In the genomic region with DNA sequence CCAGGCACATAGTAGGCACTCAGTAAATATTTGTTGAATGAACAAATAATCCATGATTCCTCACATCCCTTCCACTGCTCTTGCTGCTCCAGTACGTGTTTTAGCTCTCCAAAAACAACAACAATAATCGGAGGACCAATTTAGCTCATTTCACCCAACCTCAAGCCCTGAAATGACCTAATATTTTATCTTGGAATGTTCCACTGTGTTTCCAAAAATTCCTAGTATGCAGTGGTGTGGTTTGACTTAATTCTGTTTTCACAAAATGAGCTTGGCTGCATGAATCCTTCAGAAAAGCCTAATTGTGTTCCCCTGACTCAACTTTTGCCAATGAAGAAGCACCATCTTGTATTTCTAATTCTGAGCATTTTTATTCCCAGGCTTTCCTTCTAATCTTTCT, we compare ENCODE assay signal across 20 cellular contexts.
A peak's percentile ranks its signal among the peaks of the same experiment; 100 is the strongest.
DNase-seq lines count a peak whose midpoint lies in the region; ATAC-seq, FAIRE-seq and TF ChIP-seq lines count a peak whose summit lies in the region.
"Had no signal": no experiment of that assay in that cellular context is flagged by ENCODE, and none has a peak within 500 bp of the region (broad histone marks: within the 10 kb centered on the region; RNA-seq: fewer than 3 reads in every experiment).

No MANE protein-coding gene starts in this region.

- peaks cover 6% of the 10 kb centered on the region for H3K9me3 Mint-ChIP-seq in astrocyte (ENCODE audit: unreplicated experiment)
- H3K9me3 Mint-ChIP-seq: natural killer cell treated with Interleukin-12 subunit alpha and Interleukin-12 subunit beta and Interleukin-15 and Interleukin-18, amount 100 ng/mL, for 72 hours had no signal

- TF ChIP-seq EP300 in HepG2 (IDR thresholded peaks at IDR 0.05; ENCODE audit: low read depth in 2 of 2, low read length in 2 of 2) (no peak), HepG2 (CRISPR knock-in tag; IDR thresholded peaks at IDR 0.05; ENCODE audit: borderline replicate concordance) (no peak)

- intact Hi-C loops in HepG2 (cut with micrococcal nuclease; ENCODE audit: unreplicated experiment), result no loop called here
- intact Hi-C loops in left cardiac atrium (cut with DNase I), result no loop called here
- intact Hi-C loops in OCI-LY7 (cut with micrococcal nuclease; ENCODE audit: unreplicated experiment), result no loop called here

- H3K79me2 ChIP-seq in HepG2 (ENCODE audit: insufficient read depth, low read length) (no peaks in the 10 kb centered on the region), astrocyte (ENCODE audit: insufficient read depth, low read length) (no peaks in the 10 kb centered on the region), OCI-LY7 (ENCODE audit: insufficient read depth, low read depth, low read length) (no peaks in the 10 kb centered on the region)

- no peaks in the 10 kb centered on the region for H3K4me1 ChIP-seq in liver (ENCODE audit: control insufficient read depth in 4 of 4, insufficient read depth in 4 of 4, low read length in 3 of 4)
- no peaks in the 10 kb centered on the region for H3K4me1 ChIP-seq in HepG2 (ENCODE audit: insufficient read depth, low read length)
- peaks cover 22% of the 10 kb centered on the region for H3K4me1 ChIP-seq in astrocyte (ENCODE audit: insufficient read depth, low read length)
- H3K4me1 ChIP-seq in OCI-LY7 (ENCODE audit: insufficient read depth, low read length, poor library complexity, severe bottlenecking), result no peaks in the 10 kb centered on the region

- no peak overlapping the region for H3K27ac ChIP-seq in liver (ENCODE audit: low read depth in 1 of 2, low read length in 2 of 2)
- no peak overlapping the region for H3K27ac ChIP-seq in HepG2 (ENCODE audit: extremely low read length, insufficient read depth, low read length)
- H3K27ac ChIP-seq in astrocyte (ENCODE audit: low read depth, low read length), result peak overlapping the region; percentile 83
- no peak overlapping the region for H3K27ac ChIP-seq in OCI-LY7 (ENCODE audit: low read depth, low read length, poor library complexity, severe bottlenecking)
- H3K27ac ChIP-seq: suprapubic skin had no signal

- no peaks in the 10 kb centered on the region for H3K36me3 Mint-ChIP-seq in astrocyte (ENCODE audit: low read depth, unreplicated experiment)
- H3K36me3 Mint-ChIP-seq: natural killer cell treated with Interleukin-12 subunit alpha and Interleukin-12 subunit beta and Interleukin-15 and Interleukin-18, amount 100 ng/mL, for 72 hours had no signal

- H3K27ac Mint-ChIP-seq in astrocyte (ENCODE audit: unreplicated experiment), result no peak overlapping the region
- H3K27ac Mint-ChIP-seq: natural killer cell treated with Interleukin-12 subunit alpha and Interleukin-12 subunit beta and Interleukin-15 and Interleukin-18, amount 100 ng/mL, for 72 hours had no signal

- H3K4me3 ChIP-seq in liver (ENCODE audit: low read depth in 1 of 3, low read length in 3 of 3) (no peak overlapping the region), HepG2 (replicated peaks in 1 of 3; ENCODE audit: insufficient read depth in 1 of 3, low read depth in 2 of 3, low read length in 3 of 3) (no peak overlapping the region), astrocyte (ENCODE audit: insufficient read depth, low read depth, low read length) (no peak overlapping the region), OCI-LY7 (ENCODE audit: low read depth, low read length, poor library complexity, severe bottlenecking) (no peak overlapping the region)
- H3K4me3 ChIP-seq: suprapubic skin had no signal

- ATAC-seq in HepG2, result no peak
- ATAC-seq in left cardiac atrium, result peak; percentile 72 to 88
- no peak for ATAC-seq in HG03354 (IDR thresholded peaks at IDR 0.05; ENCODE audit: poor library complexity, severe bottlenecking, unreplicated experiment)
- ATAC-seq: natural killer cell treated with Interleukin-12 subunit alpha and Interleukin-12 subunit beta and Interleukin-15 and Interleukin-18, amount 100 ng/mL, for 72 hours had no signal

- in situ Hi-C loops in HepG2 (cut with HindIII; ENCODE audit: extremely low pct_ligation_motif_present, low pct_unique_long_range_greater_than_20kb), result no loop called here

- 75% methylated on average over 2 of the region's 2 CpGs for WGBS in liver
- WGBS in HepG2 (ENCODE audit: low lambda C conversion rate), result 30% methylated on average over 2 of the region's 2 CpGs

- TF ChIP-seq CTCF in liver (IDR thresholded peaks at IDR 0.05; ENCODE audit: low read depth, low read length, missing input control), result no peak
- no peak for TF ChIP-seq CTCF in HepG2 (CRISPR knock-in tag; IDR thresholded peaks at IDR 0.05)
- no peak for TF ChIP-seq CTCF in astrocyte (IDR thresholded peaks at IDR 0.05; ENCODE audit: insufficient read depth, low read depth, low read length)
- no peak for TF ChIP-seq CTCF in OCI-LY7 (conservative IDR thresholded peaks at IDR 0.05; ENCODE audit: low read length)

- FAIRE-seq in HepG2 (lab: Jason Lieb, UNC) (no peak), astrocyte (lab: Jason Lieb, UNC) (peak; percentile 66)
- FAIRE-seq: A204.1, GM19239 had no signal

- POLR2A ChIA-PET in HepG2 (lab: Yijun Ruan, JAX), result no interaction called here
- POLR2A ChIA-PET in OCI-LY7 (lab: Charles Lee), result no interaction called here

- H3K9me3 ChIP-seq in liver (ENCODE audit: control insufficient read depth in 4 of 4, low read length in 3 of 4) (no peaks in the 10 kb centered on the region), HepG2 (ENCODE audit: low read length) (no peaks in the 10 kb centered on the region), astrocyte (ENCODE audit: insufficient read depth, low read depth, low read length) (no peaks in the 10 kb centered on the region), OCI-LY7 (ENCODE audit: low read length) (no peaks in the 10 kb centered on the region)
- H3K9me3 ChIP-seq: suprapubic skin had no signal

- no peak for TF ChIP-seq RAD21 in liver (IDR thresholded peaks at IDR 0.05)
- TF ChIP-seq RAD21 in HepG2 (CRISPR knock-in tag; IDR thresholded peaks at IDR 0.05), result no peak

- H4K20me1 ChIP-seq in HepG2 (ENCODE audit: insufficient read depth, low read length) (no peaks in the 10 kb centered on the region), astrocyte (ENCODE audit: insufficient read depth, low read length) (no peaks in the 10 kb centered on the region), OCI-LY7 (ENCODE audit: insufficient read depth, low read length) (no peaks in the 10 kb centered on the region)

- DNase-seq in HepG2 (ENCODE audit: low spot score) (no peak), astrocyte (ENCODE audit: low read depth) (peak; percentile 95), left cardiac atrium (no peak), DMS79 treated with DMSO at 0.1 percent for 48 hours (lab: John Stamatoyannopoulos, UW) (no peak), OCI-LY7 (ENCODE audit: low spot score) (no peak), NCI-H446 treated with DMSO at 0.1 percent for 48 hours (lab: John Stamatoyannopoulos, UW) (no peak)
- DNase-seq: activated CD4-positive, CD25-positive, alpha-beta regulatory T cell treated with anti-CD3 and anti-CD28 coated beads, Interleukin-2, amount 50 U/mL, for 72 hours; activated naive CD4-positive, alpha-beta T cell treated with Interleukin-2 at 50 U/mL for 16 hours; central memory CD4-positive, alpha-beta T cell; GDM1; NCI-H2171 treated with DMSO at 0.1 percent for 48 hours; NK-92 treated with Interleukin-12 subunit alpha and Interleukin-12 subunit beta, amount 100 ng/mL, for 24 hours; retina; T-helper 2 cell had no signal

- H3K36me3 ChIP-seq in liver (ENCODE audit: control insufficient read depth in 4 of 4, insufficient read depth in 3 of 4, low read depth in 1 of 4, low read length in 3 of 4) (no peaks in the 10 kb centered on the region), HepG2 (replicated peaks in 1 of 2; ENCODE audit: control insufficient read depth in 1 of 2, insufficient read depth in 2 of 2, low read length in 2 of 2) (no peaks in the 10 kb centered on the region), astrocyte (ENCODE audit: insufficient read depth, low read length) (no peaks in the 10 kb centered on the region), OCI-LY7 (ENCODE audit: insufficient read depth, low read length) (no peaks in the 10 kb centered on the region)
- H3K36me3 ChIP-seq: suprapubic skin had no signal

- H3K4me1 Mint-ChIP-seq in astrocyte (ENCODE audit: low read depth, unreplicated experiment), result peaks cover 24% of the 10 kb centered on the region

- no peaks in the 10 kb centered on the region for H3K9me2 ChIP-seq in OCI-LY7 (ENCODE audit: insufficient read depth, low read length)

- BruUV-seq in HepG2 (replicated peaks; lab: Mats Ljungman, UMichigan), result no TSS peak
- no TSS peak for BruUV-seq in OCI-LY7 (replicated peaks; lab: Mats Ljungman, UMichigan)

- H3K27me3 Mint-ChIP-seq in astrocyte (ENCODE audit: low read depth, unreplicated experiment), result peaks cover 3% of the 10 kb centered on the region
- H3K27me3 Mint-ChIP-seq: natural killer cell treated with Interleukin-12 subunit alpha and Interleukin-12 subunit beta and Interleukin-15 and Interleukin-18, amount 100 ng/mL, for 72 hours had no signal

- no peak for TF ChIP-seq POLR2A in HepG2 (IDR thresholded peaks at IDR 0.05; ENCODE audit: insufficient read depth in 1 of 2, low read depth in 2 of 2, low read length in 2 of 2)

- H3K4me3 Mint-ChIP-seq in astrocyte (ENCODE audit: unreplicated experiment), result no peak overlapping the region
- H3K4me3 Mint-ChIP-seq: natural killer cell treated with Interleukin-12 subunit alpha and Interleukin-12 subunit beta and Interleukin-15 and Interleukin-18, amount 100 ng/mL, for 72 hours had no signal

- no peaks in the 10 kb centered on the region for H3K27me3 ChIP-seq in liver (ENCODE audit: control insufficient read depth in 4 of 4, insufficient read depth in 4 of 4, low read length in 3 of 4)
- H3K27me3 ChIP-seq in HepG2 (ENCODE audit: control insufficient read depth in 1 of 2, insufficient read depth in 2 of 2, low read length in 2 of 2), result no peaks in the 10 kb centered on the region
- no peaks in the 10 kb centered on the region for H3K27me3 ChIP-seq in astrocyte (ENCODE audit: insufficient read depth, low read length)
- H3K27me3 ChIP-seq: suprapubic skin had no signal

- H2AFZ ChIP-seq in HepG2 (ENCODE audit: low read length) (no peak overlapping the region), astrocyte (ENCODE audit: low read depth, low read length) (no peak overlapping the region), OCI-LY7 (ENCODE audit: low read length) (no peak overlapping the region)

- CTCF ChIA-PET in HepG2 (lab: Yijun Ruan, JAX; ENCODE audit: low intra/inter-chr PET ratio, low total read pairs) (no interaction called here), OCI-LY7 (lab: Charles Lee; ENCODE audit: unreplicated experiment) (no interaction called here)

- H3K9ac ChIP-seq in liver (ENCODE audit: low read depth in 1 of 2, low read length in 2 of 2) (no peak overlapping the region), HepG2 (ENCODE audit: insufficient read depth, low read depth, low read length) (no peak overlapping the region), astrocyte (ENCODE audit: low read length) (no peak overlapping the region)

- no peak overlapping the region for H3K4me2 ChIP-seq in HepG2 (ENCODE audit: low read depth, low read length)
- H3K4me2 ChIP-seq in astrocyte (ENCODE audit: low read length), result peak overlapping the region; percentile 15
- no peak overlapping the region for H3K4me2 ChIP-seq in OCI-LY7 (ENCODE audit: low read length)

TF ChIP-seq in liver, 16 proteins besides CTCF, POLR2A, EP300 and RAD21 (continues in another document):
- TF ChIP-seq EGR1 (IDR thresholded peaks at IDR 0.05; ENCODE audit: low read depth in 2 of 2) (no peak), FOXA2 (IDR thresholded peaks at IDR 0.05) (no peak)

TF ChIP-seq in HepG2, 621 proteins besides CTCF, POLR2A, EP300 and RAD21 (continues in another document):
- no peak for TF ChIP-seq ZNF446 (CRISPR knock-in tag; IDR thresholded peaks at IDR 0.05)

Comparison
In these comparisons a context has a peak if more than half of its experiments do, and no peak if none do; other contexts are left out.
1. ATAC-seq: peak in left cardiac atrium (2 of 2); none in HepG2 (single experiment) and HG03354 (single experiment).